ENCODE assay signal across 19 cellular contexts in genomic region chr17:73686126-73686525, GRCh38. TPM values are rescaled to one million over a fixed set of nuclear protein-coding genes. Genes with fewer than 3 reads are reported as not detected.
A peak's percentile ranks its signal among the peaks of the same experiment; 100 is the strongest.
DNase-seq lines count a peak whose midpoint lies in the region; ATAC-seq and TF ChIP-seq lines count a peak whose summit lies in the region.
"Had no signal": no experiment of that assay in that cellular context is flagged by ENCODE, and none has a peak within 500 bp of the region (broad histone marks: within the 10 kb centered on the region; RNA-seq: fewer than 3 reads in every experiment).

No MANE protein-coding gene starts in this region.

- H3K4me3 Mint-ChIP-seq in endodermal cell (no peak overlapping the region), neural progenitor cell (no peak overlapping the region)
- H3K4me3 Mint-ChIP-seq: CD8-positive, alpha-beta memory T cell had no signal

- H3K27me3 Mint-ChIP-seq in endodermal cell (ENCODE audit: insufficient read depth) (peaks cover 20% of the 10 kb centered on the region), neural progenitor cell (ENCODE audit: insufficient read depth, low read depth) (peaks cover 8% of the 10 kb centered on the region)

- ATAC-seq in GM19463 (IDR thresholded peaks at IDR 0.05; ENCODE audit: unreplicated experiment) (no peak), HG03460 (IDR thresholded peaks at IDR 0.05; ENCODE audit: unreplicated experiment) (no peak)

- H3K36me3 Mint-ChIP-seq in endodermal cell (ENCODE audit: low read depth): no peaks in the 10 kb centered on the region
- H3K36me3 Mint-ChIP-seq in neural progenitor cell: peaks cover 3% of the 10 kb centered on the region

- H3K27me3 ChIP-seq in HUES64 (ENCODE audit: insufficient read depth, low read length) (no peaks in the 10 kb centered on the region), endodermal cell (ENCODE audit: control insufficient read depth, insufficient read depth, low read length, poor library complexity, severe bottlenecking) (peaks cover 6% of the 10 kb centered on the region), iPS-20b (ENCODE audit: insufficient read depth, low read length) (0 out of 2 replicates have a peak, but pooled peaks cover 5% of the 10 kb centered on the region), neural progenitor cell (no peaks in the 10 kb centered on the region)
- H3K27me3 ChIP-seq: BLaER1 had no signal

- H2AFZ ChIP-seq in neural progenitor cell (replicated peaks): no peak overlapping the region
- H2AFZ ChIP-seq: GM23248 had no signal

- peak overlapping the region; percentile 52; the same call in 1 of the 2 replicates for H3K27ac ChIP-seq in HUES64 (ENCODE audit: low read depth, low read length)
- no peak overlapping the region for H3K27ac ChIP-seq in endodermal cell (ENCODE audit: low read depth, low read length)
- no peak overlapping the region for H3K27ac ChIP-seq in iPS-20b (ENCODE audit: low read length)
- no peak overlapping the region for H3K27ac ChIP-seq in neural progenitor cell
- H3K27ac ChIP-seq: 22Rv1, BLaER1, GM23248, HL-60 had no signal

- no peak for TF ChIP-seq CTCF in endodermal cell (conservative IDR thresholded peaks at IDR 0.05)
- TF ChIP-seq CTCF in neural progenitor cell (IDR thresholded peaks at IDR 0.05): no peak

- H3K27ac Mint-ChIP-seq in endodermal cell: no peak overlapping the region
- H3K27ac Mint-ChIP-seq in neural progenitor cell: no peak overlapping the region
- H3K27ac Mint-ChIP-seq: CD8-positive, alpha-beta memory T cell had no signal

- no peaks in the 10 kb centered on the region for H3K36me3 ChIP-seq in HUES64 (ENCODE audit: insufficient read depth, low read length)
- H3K36me3 ChIP-seq in endodermal cell (ENCODE audit: control insufficient read depth, insufficient read depth, low read length): no peaks in the 10 kb centered on the region
- no peaks in the 10 kb centered on the region for H3K36me3 ChIP-seq in iPS-20b (ENCODE audit: insufficient read depth, low read depth, low read length)
- H3K36me3 ChIP-seq in neural progenitor cell: no peaks in the 10 kb centered on the region
- H3K36me3 ChIP-seq: BLaER1 had no signal

- H3K9ac ChIP-seq in HUES64 (ENCODE audit: low read depth, low read length) (no peak overlapping the region), endodermal cell (ENCODE audit: extremely low read depth, low read length, poor library complexity, severe bottlenecking) (no peak overlapping the region), iPS-20b (ENCODE audit: low read depth, low read length) (no peak overlapping the region), neural progenitor cell (no peak overlapping the region)
- H3K9ac ChIP-seq: BLaER1, GM23248 had no signal

- peak; percentile 68 for DNase-seq in ELF-1 (ENCODE audit: low read depth, low spot score)
- peak; percentile 78 for DNase-seq in endodermal cell
- no peak for DNase-seq in neural progenitor cell (ENCODE audit: low spot score)
- DNase-seq in activated T-cell treated with anti-CD3 and anti-CD28 coated beads, Interleukin-2, amount 50 U/mL, for 1 hour: no peak
- DNase-seq: AML-193; Caco-2; CD8-positive, alpha-beta memory T cell; DND-41; GM23248; HCEC 1CT; IMR-90; KBM-7 had no signal

- H3F3A ChIP-seq in neural progenitor cell (ENCODE audit: low read depth): no peaks in the 10 kb centered on the region

- H4K20me1 ChIP-seq in neural progenitor cell (ENCODE audit: low read depth): no peaks in the 10 kb centered on the region
- H4K20me1 ChIP-seq: BLaER1 had no signal

- peaks cover 9% of the 10 kb centered on the region for H3K9me3 Mint-ChIP-seq in endodermal cell
- peaks cover 14% of the 10 kb centered on the region for H3K9me3 Mint-ChIP-seq in neural progenitor cell

- H3K4me2 ChIP-seq in neural progenitor cell: no peak overlapping the region
- H3K4me2 ChIP-seq: BLaER1 had no signal

- peaks cover 12% of the 10 kb centered on the region for H3K4me1 Mint-ChIP-seq in endodermal cell
- peaks cover 19% of the 10 kb centered on the region for H3K4me1 Mint-ChIP-seq in neural progenitor cell
- H3K4me1 Mint-ChIP-seq: CD8-positive, alpha-beta memory T cell had no signal

- H3K4me3 ChIP-seq in HUES64 (ENCODE audit: low read length): peak overlapping the region; percentile 33; the same call in 1 of the 2 replicates
- no peak overlapping the region for H3K4me3 ChIP-seq in endodermal cell (ENCODE audit: low read length)
- H3K4me3 ChIP-seq in iPS-20b (ENCODE audit: low read length): peak overlapping the region; percentile 50
- H3K4me3 ChIP-seq in neural progenitor cell: no peak overlapping the region
- H3K4me3 ChIP-seq: BLaER1, GM23248 had no signal

- H3K79me2 ChIP-seq in neural progenitor cell (ENCODE audit: low read depth): no peaks in the 10 kb centered on the region

- H3K4me1 ChIP-seq in HUES64 (ENCODE audit: insufficient read depth, low read length) (peaks cover 33% of the 10 kb centered on the region), endodermal cell (ENCODE audit: control insufficient read depth, insufficient read depth, low read length) (no peaks in the 10 kb centered on the region), iPS-20b (ENCODE audit: insufficient read depth, low read length) (peaks cover 32% of the 10 kb centered on the region), neural progenitor cell (peaks cover 2% of the 10 kb centered on the region)

- H3K9me3 ChIP-seq in HUES64 (ENCODE audit: insufficient read depth, low read depth, low read length) (peaks cover 11% of the 10 kb centered on the region; the same call in 1 of the 2 replicates), endodermal cell (ENCODE audit: control insufficient read depth, low read length) (peaks cover 13% of the 10 kb centered on the region), iPS-20b (ENCODE audit: insufficient read depth, low read depth, low read length) (peaks cover 5% of the 10 kb centered on the region; the same call in 1 of the 2 replicates), neural progenitor cell (ENCODE audit: low read depth) (no peaks in the 10 kb centered on the region)

RNA-seq across cellular contexts. Expression of gene SDK2, which starts 41.9 kb away (rescaled TPM):
- 8.2 TPM for polyA plus RNA-seq in HUES64 (2013, experiment 1 of 2)
- polyA plus RNA-seq in HUES64 (2013, experiment 2 of 2): 14.3 TPM
- total RNA-seq in endodermal cell (1 to 10 TPM; 5.9 to 7.0 TPM), neural progenitor cell (ENCODE audit: low replicate concordance) (15.3 and 39.9 TPM in 2 replicates)
- polyA plus RNA-seq in endodermal cell (2013, experiment 1 of 2): 44.6 TPM
- polyA plus RNA-seq in endodermal cell (2013, experiment 2 of 2): 44.2 TPM

Comparison
In these comparisons a context has a peak if more than half of its experiments do, and no peak if none do; other contexts are left out.
1. DNase-seq: peak in ELF-1 (single experiment) and endodermal cell (single experiment); none in neural progenitor cell (single experiment) and activated T-cell treated with anti-CD3 and anti-CD28 coated beads, Interleukin-2, amount 50 U/mL, for 1 hour (single experiment).
2. H3K4me3 ChIP-seq: peak in HUES64 (single experiment) and iPS-20b (single experiment); none in endodermal cell (single experiment) and neural progenitor cell (single experiment).